ENCODE assay signal across 8 cellular contexts in the genomic region with DNA sequence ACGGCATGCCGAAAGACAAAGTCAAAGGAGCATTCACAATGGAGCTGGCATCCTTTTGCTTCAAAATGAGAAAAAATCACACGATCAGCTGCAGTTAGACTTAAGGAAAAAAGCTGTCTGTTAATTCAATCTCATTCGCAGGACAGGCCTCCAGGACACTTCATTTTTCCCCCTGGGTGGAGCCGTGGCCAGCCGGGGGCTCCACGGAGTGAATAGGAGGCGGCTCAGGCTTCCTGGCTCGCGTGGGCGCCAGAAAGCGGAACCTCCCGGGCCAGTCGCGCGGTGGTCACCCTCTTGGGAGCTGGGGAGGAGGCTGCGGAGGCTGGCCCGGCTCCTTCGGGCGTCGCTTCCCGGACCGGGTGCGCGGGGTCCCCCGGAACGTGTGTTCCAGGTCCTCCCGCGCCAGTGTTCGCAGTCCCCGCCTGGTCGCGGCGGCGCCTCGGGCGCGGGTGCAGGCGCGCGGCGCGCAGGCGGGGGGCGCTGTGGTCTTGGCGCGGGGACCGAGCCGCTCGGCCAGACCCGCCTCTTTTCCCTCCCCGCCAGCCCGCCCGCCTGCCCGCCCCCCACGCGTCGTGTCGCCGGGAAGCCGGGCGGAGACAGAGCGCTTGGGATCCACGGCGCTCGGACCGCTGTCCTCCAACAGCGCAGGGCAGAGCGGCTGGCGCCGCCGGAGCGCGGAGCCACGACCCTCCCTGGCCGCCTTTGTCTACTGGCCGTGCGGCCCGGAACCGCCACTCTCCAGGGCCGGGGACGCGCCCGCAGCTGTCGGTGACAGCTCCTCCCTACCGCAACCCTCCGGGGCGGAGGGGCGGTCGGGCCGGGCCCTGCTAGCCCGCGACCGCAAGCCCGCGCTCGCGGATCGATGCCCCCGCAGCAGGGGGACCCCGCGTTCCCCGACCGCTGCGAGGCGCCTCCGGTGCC. TPM values are rescaled to one million over a fixed set of nuclear protein-coding genes. Genes with fewer than 3 reads are reported as not detected.
DNase-seq lines count a peak whose midpoint lies in the region; ATAC-seq and TF ChIP-seq lines count a peak whose summit lies in the region.

A gene (plus strand): TSS at position 599 of the 921 bp plus-strand sequence. CDS start 264 bp downstream, at position 863.

- H3K9ac ChIP-seq in DND-41 (ENCODE audit: low read depth, low read length) = peak within 1 kb of the TSS; percentile 37

- TF ChIP-seq POLR2A in erythroblast (IDR thresholded peaks at IDR 0.05; ENCODE audit: low read length) = no peak

- H3K4me2 ChIP-seq in DND-41 (ENCODE audit: insufficient read depth, low read length) = peak within 1 kb of the TSS; percentile 61

- H3K4me3 ChIP-seq in DND-41 (ENCODE audit: low read depth in 1 of 2, low read length in 2 of 2) = peak within 1 kb of the TSS in 1 of 2 experiments; percentile 47; a peak in 2 of 4 replicates
- peak within 1 kb of the TSS; percentile 62 for H3K4me3 ChIP-seq in mucosa of descending colon

- H3K79me2 ChIP-seq in DND-41 (ENCODE audit: insufficient read depth, low read length) = no peaks in the 10 kb centered on the region

- TF ChIP-seq CTCF in DND-41 (IDR thresholded peaks at IDR 0.05; ENCODE audit: borderline replicate concordance, extremely low read depth, low read length, poor library complexity, severe bottlenecking) (peak; percentile 60), mucosa of descending colon (IDR thresholded peaks at IDR 0.05) (peak; percentile 93)

- no peak within 1 kb of the TSS for H3K27ac ChIP-seq in DND-41 (ENCODE audit: low read length)

- H3K36me3 ChIP-seq in DND-41 (ENCODE audit: insufficient read depth, low read length) (no peaks in the 10 kb centered on the region), mucosa of descending colon (ENCODE audit: low read depth) (no peaks in the 10 kb centered on the region)

- peaks cover 74% of the 10 kb centered on the region for H3K27me3 ChIP-seq in DND-41 (ENCODE audit: insufficient read depth, low read length, poor library complexity)

- peak within 1 kb of the TSS; percentile 31; the same call in 1 of the 2 replicates for H2AFZ ChIP-seq in DND-41 (ENCODE audit: low read depth, low read length)

- H3K4me1 ChIP-seq in DND-41 (ENCODE audit: insufficient read depth, low read length) (peaks cover 8% of the 10 kb centered on the region), mucosa of descending colon (ENCODE audit: low read depth) (peaks cover 12% of the 10 kb centered on the region)

- intact Hi-C loops in mucosa of descending colon (cut with DNase I, micrococcal nuclease) = loop anchor here (2.0 to 10.0 kb wide), 3 partner anchors 250 to 492 kb away; no protein-coding TSS in a partner anchor

- ATAC-seq in DND-41 (ENCODE audit: insufficient read depth, low read depth) (peak; percentile 87), HG02981 (IDR thresholded peaks at IDR 0.05; ENCODE audit: unreplicated experiment) (peak; percentile 67), mucosa of descending colon (peak; percentile 93), HG02852 (IDR thresholded peaks at IDR 0.05; ENCODE audit: unreplicated experiment) (no peak)

- DNase-seq in DND-41 (peak; percentile 57), NCI-H82 treated with DMSO at 0.1 percent for 48 hours (lab: John Stamatoyannopoulos, UW; ENCODE audit: unreplicated experiment) (peak; percentile 61), activated T-cell treated with anti-CD3 and anti-CD28 coated beads for 4 hours (peak; percentile 43), erythroblast (lab: John Stamatoyannopoulos, UW) (peak; percentile 51 to 62), mucosa of descending colon (peak; percentile 74 to 89 (median 81))
- DNase-seq in stimulated activated CD8-positive, alpha-beta memory T cell treated with anti-CD3 and anti-CD28 coated beads, Interleukin-4, amount 100 ng/mL, for 1 hour (ENCODE audit: low read depth in 2 of 2, low spot score in 1 of 2) = peak; percentile 24 to 41

- H3K9me3 ChIP-seq in DND-41 (ENCODE audit: insufficient read depth, low read length, severe bottlenecking) = no peaks in the 10 kb centered on the region
- no peaks in the 10 kb centered on the region for H3K9me3 ChIP-seq in mucosa of descending colon

- no peaks in the 10 kb centered on the region for H4K20me1 ChIP-seq in DND-41 (ENCODE audit: insufficient read depth, low read length)

RNA-seq across cellular contexts. Expression of the gene that starts here (rescaled TPM):
- total RNA-seq in mucosa of descending colon = 10 to 100 TPM; 30.7 to 45.1 (median 39.3) TPM
